Comparison of ENCODE assay signal across 8 cellular contexts in genomic region chr17:7844292-7845154, GRCh38. TPM values are rescaled to one million over a fixed set of nuclear protein-coding genes. Genes with fewer than 3 reads are reported as not detected.
DNase-seq lines count a peak whose midpoint lies in the region; ATAC-seq and TF ChIP-seq lines count a peak whose summit lies in the region.

No MANE protein-coding gene starts in this region.

- peak overlapping the region; percentile 97 for H3K27ac Mint-ChIP-seq in nephron progenitor cell

- H3K36me3 Mint-ChIP-seq in nephron progenitor cell (ENCODE audit: low read depth): peaks cover 22% of the 10 kb centered on the region

- DNase-seq in EH (ENCODE audit: low read depth): peak; percentile 96
- DNase-seq in Kasumi-1 (lab: John Stamatoyannopoulos, UW): peak; percentile 65 to 72
- DNase-seq in SIG-M5 (lab: John Stamatoyannopoulos, UW): peak; percentile 77
- peak; percentile 76 for DNase-seq in activated gamma-delta T cell treated with anti-CD3 and anti-CD28 coated beads, Interleukin-2, amount 50 U/mL, for 16 hours (ENCODE audit: low read depth)
- DNase-seq in fibroblast of villous mesenchyme (ENCODE audit: low read depth): peak; percentile 96
- peak; percentile 81 for DNase-seq in nephron progenitor cell
- peak; percentile 96 for DNase-seq in stromal cell of bone marrow (ENCODE audit: low read depth)

- H3K9me3 Mint-ChIP-seq in nephron progenitor cell: no peaks in the 10 kb centered on the region

- peak overlapping the region; percentile 79 for H3K4me3 ChIP-seq in fibroblast of villous mesenchyme (ENCODE audit: low read depth, low read length)

- peak overlapping the region; percentile 92 for H3K4me3 Mint-ChIP-seq in nephron progenitor cell

- ATAC-seq in GM21737 (IDR thresholded peaks at IDR 0.05; ENCODE audit: unreplicated experiment): peak; percentile 36

- no peaks in the 10 kb centered on the region for H3K27me3 Mint-ChIP-seq in nephron progenitor cell (ENCODE audit: low read depth, poor library complexity)

- peaks cover 60% of the 10 kb centered on the region for H3K4me1 Mint-ChIP-seq in nephron progenitor cell

- no peak for TF ChIP-seq CTCF in fibroblast of villous mesenchyme (IDR thresholded peaks at IDR 0.05; ENCODE audit: insufficient read depth, low read depth, low read length)
- TF ChIP-seq CTCF in nephron progenitor cell (IDR thresholded peaks at IDR 0.05): no peak

RNA-seq across cellular contexts. Expression of gene TMEM88, which starts 10.3 kb away (rescaled TPM):
- 0.43 and 1.3 TPM in 2 replicates for total RNA-seq in fibroblast of villous mesenchyme

RNA-seq across cellular contexts. Expression of gene KDM6B, which starts 10.5 kb away (rescaled TPM):
- total RNA-seq in fibroblast of villous mesenchyme: 3.0 and 5.8 TPM in 2 replicates

RNA-seq across cellular contexts. Expression of gene NAA38, which starts 12.8 kb away (rescaled TPM):
- total RNA-seq in fibroblast of villous mesenchyme: 55.3 and 73.1 TPM in 2 replicates

RNA-seq across cellular contexts. Expression of gene CYB5D1, which starts 13.3 kb away (rescaled TPM):
- total RNA-seq in fibroblast of villous mesenchyme: 6.4 and 11.2 TPM in 2 replicates

RNA-seq across cellular contexts. Expression of gene CHD3, which starts 44.1 kb away (rescaled TPM):
- 103 and 111 TPM in 2 replicates for total RNA-seq in fibroblast of villous mesenchyme

Comparison
In these comparisons a context has a peak if more than half of its experiments do, and no peak if none do; other contexts are left out.
1. Peak in every context shown above with its lines: DNase-seq, ATAC-seq and H3K4me3 ChIP-seq.